1 cellular context compared by ENCODE assay signal in genomic region chr6:102774326-102774725, GRCh38.
TF ChIP-seq lines count a peak whose summit lies in the region.

No MANE protein-coding gene starts in this region.

TF ChIP-seq in GM23338, 12 proteins besides CTCF, POLR2A, EP300 and RAD21 (continued from another document):
- TF ChIP-seq ZNF462 (CRISPR knock-in tag; IDR thresholded peaks at IDR 0.05) (no peak), NANOG (IDR thresholded peaks at IDR 0.05; ENCODE audit: borderline replicate concordance) (no peak)
TF ChIP-seq in GM23338: peak in this region for 0.
